In the genomic region with DNA sequence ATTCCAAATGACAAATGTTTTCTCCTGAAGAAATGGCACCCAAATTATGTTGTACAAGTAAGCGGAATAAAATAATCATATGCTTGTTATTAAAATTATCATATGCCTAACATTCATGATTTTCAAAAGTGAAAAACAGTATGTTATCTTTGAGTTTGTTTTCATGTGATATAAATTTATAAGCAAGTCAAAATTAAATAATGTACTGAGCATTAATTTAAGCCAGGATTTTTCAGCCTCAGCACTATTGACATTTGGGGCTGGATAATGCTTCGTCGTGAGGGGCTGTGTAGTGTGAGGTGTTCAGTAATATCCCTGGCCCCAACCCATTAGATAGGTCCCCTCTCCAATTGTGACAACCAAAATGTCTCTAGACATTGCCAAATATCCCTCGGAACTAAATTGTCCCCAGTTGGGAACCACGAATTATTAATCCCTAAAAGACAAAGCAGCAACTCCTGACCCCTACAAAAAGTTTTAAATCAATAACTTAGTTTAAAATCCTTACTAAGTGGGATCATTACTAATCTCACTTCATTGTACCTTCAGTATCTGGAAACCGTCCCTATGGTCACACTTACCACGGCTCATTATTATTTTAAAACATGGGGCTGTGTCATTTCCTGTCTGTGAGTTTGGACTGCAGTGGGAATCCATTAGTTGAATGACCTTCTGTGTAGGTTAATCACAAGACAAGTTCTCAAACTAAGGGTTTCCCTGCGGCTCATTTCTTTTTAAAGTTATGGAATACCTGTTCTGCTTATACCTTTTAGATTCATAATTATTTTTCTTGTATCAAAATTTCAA, we compare ENCODE assay signal across 1 cellular context.
TF ChIP-seq lines count a peak whose summit lies in the region.

No MANE protein-coding gene starts in this region.

TF ChIP-seq in K562, 482 proteins besides CTCF, POLR2A, EP300 and RAD21 (continued from another document):
- TF ChIP-seq, protein P1, sequence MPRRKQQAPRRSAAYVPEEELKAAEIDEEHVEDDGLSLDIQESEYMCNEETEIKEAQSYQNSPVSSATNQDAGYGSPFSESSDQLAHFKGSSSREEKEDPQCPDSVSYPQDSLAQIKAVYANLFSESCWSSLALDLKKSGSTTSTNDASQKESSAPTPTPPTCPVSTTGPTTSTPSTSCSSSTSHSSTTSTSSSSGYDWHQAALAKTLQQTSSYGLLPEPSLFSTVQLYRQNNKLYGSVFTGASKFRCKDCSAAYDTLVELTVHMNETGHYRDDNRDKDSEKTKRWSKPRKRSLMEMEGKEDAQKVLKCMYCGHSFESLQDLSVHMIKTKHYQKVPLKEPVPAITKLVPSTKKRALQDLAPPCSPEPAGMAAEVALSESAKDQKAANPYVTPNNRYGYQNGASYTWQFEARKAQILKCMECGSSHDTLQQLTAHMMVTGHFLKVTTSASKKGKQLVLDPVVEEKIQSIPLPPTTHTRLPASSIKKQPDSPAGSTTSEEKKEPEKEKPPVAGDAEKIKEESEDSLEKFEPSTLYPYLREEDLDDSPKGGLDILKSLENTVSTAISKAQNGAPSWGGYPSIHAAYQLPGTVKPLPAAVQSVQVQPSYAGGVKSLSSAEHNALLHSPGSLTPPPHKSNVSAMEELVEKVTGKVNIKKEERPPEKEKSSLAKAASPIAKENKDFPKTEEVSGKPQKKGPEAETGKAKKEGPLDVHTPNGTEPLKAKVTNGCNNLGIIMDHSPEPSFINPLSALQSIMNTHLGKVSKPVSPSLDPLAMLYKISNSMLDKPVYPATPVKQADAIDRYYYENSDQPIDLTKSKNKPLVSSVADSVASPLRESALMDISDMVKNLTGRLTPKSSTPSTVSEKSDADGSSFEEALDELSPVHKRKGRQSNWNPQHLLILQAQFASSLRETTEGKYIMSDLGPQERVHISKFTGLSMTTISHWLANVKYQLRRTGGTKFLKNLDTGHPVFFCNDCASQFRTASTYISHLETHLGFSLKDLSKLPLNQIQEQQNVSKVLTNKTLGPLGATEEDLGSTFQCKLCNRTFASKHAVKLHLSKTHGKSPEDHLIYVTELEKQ (CRISPR knock-in tag; IDR thresholded peaks at IDR 0.05): no peak
- TF ChIP-seq CEBPB (tag; IDR thresholded peaks at IDR 0.05) (0 out of 2 replicates have a peak, but pooled peaks have one; percentile 25), SMARCA5 (IDR thresholded peaks at IDR 0.05) (no peak), SRSF1 (IDR thresholded peaks at IDR 0.05; ENCODE audit: low read depth, low read length) (0 out of 2 replicates have a peak, but pooled peaks have one; percentile 30), PURB (CRISPR knock-in tag; IDR thresholded peaks at IDR 0.05; ENCODE audit: low read depth) (no peak), ZNF134 (CRISPR knock-in tag; conservative IDR thresholded peaks at IDR 0.05) (0 out of 2 replicates have a peak, but pooled peaks have one; percentile 36), DPF2 (IDR thresholded peaks at IDR 0.05) (0 out of 2 replicates have a peak, but pooled peaks have one; percentile 13), ZNF589 (CRISPR knock-in tag; IDR thresholded peaks at IDR 0.05; ENCODE audit: low read depth) (peak; percentile 70; the same call in 1 of the 2 replicates), MTA3 (IDR thresholded peaks at IDR 0.05; ENCODE audit: borderline replicate concordance) (no peak), HDAC3 (IDR thresholded peaks at IDR 0.05; ENCODE audit: borderline replicate concordance, partially characterized antibody) (no peak), FOSL1 (tag; conservative IDR thresholded peaks at IDR 0.05) (no peak)
- TF ChIP-seq, protein P2, sequence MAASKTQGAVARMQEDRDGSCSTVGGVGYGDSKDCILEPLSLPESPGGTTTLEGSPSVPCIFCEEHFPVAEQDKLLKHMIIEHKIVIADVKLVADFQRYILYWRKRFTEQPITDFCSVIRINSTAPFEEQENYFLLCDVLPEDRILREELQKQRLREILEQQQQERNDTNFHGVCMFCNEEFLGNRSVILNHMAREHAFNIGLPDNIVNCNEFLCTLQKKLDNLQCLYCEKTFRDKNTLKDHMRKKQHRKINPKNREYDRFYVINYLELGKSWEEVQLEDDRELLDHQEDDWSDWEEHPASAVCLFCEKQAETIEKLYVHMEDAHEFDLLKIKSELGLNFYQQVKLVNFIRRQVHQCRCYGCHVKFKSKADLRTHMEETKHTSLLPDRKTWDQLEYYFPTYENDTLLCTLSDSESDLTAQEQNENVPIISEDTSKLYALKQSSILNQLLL (CRISPR knock-in tag; IDR thresholded peaks at IDR 0.05; ENCODE audit: borderline replicate concordance): no peak
- TF ChIP-seq, protein P3, sequence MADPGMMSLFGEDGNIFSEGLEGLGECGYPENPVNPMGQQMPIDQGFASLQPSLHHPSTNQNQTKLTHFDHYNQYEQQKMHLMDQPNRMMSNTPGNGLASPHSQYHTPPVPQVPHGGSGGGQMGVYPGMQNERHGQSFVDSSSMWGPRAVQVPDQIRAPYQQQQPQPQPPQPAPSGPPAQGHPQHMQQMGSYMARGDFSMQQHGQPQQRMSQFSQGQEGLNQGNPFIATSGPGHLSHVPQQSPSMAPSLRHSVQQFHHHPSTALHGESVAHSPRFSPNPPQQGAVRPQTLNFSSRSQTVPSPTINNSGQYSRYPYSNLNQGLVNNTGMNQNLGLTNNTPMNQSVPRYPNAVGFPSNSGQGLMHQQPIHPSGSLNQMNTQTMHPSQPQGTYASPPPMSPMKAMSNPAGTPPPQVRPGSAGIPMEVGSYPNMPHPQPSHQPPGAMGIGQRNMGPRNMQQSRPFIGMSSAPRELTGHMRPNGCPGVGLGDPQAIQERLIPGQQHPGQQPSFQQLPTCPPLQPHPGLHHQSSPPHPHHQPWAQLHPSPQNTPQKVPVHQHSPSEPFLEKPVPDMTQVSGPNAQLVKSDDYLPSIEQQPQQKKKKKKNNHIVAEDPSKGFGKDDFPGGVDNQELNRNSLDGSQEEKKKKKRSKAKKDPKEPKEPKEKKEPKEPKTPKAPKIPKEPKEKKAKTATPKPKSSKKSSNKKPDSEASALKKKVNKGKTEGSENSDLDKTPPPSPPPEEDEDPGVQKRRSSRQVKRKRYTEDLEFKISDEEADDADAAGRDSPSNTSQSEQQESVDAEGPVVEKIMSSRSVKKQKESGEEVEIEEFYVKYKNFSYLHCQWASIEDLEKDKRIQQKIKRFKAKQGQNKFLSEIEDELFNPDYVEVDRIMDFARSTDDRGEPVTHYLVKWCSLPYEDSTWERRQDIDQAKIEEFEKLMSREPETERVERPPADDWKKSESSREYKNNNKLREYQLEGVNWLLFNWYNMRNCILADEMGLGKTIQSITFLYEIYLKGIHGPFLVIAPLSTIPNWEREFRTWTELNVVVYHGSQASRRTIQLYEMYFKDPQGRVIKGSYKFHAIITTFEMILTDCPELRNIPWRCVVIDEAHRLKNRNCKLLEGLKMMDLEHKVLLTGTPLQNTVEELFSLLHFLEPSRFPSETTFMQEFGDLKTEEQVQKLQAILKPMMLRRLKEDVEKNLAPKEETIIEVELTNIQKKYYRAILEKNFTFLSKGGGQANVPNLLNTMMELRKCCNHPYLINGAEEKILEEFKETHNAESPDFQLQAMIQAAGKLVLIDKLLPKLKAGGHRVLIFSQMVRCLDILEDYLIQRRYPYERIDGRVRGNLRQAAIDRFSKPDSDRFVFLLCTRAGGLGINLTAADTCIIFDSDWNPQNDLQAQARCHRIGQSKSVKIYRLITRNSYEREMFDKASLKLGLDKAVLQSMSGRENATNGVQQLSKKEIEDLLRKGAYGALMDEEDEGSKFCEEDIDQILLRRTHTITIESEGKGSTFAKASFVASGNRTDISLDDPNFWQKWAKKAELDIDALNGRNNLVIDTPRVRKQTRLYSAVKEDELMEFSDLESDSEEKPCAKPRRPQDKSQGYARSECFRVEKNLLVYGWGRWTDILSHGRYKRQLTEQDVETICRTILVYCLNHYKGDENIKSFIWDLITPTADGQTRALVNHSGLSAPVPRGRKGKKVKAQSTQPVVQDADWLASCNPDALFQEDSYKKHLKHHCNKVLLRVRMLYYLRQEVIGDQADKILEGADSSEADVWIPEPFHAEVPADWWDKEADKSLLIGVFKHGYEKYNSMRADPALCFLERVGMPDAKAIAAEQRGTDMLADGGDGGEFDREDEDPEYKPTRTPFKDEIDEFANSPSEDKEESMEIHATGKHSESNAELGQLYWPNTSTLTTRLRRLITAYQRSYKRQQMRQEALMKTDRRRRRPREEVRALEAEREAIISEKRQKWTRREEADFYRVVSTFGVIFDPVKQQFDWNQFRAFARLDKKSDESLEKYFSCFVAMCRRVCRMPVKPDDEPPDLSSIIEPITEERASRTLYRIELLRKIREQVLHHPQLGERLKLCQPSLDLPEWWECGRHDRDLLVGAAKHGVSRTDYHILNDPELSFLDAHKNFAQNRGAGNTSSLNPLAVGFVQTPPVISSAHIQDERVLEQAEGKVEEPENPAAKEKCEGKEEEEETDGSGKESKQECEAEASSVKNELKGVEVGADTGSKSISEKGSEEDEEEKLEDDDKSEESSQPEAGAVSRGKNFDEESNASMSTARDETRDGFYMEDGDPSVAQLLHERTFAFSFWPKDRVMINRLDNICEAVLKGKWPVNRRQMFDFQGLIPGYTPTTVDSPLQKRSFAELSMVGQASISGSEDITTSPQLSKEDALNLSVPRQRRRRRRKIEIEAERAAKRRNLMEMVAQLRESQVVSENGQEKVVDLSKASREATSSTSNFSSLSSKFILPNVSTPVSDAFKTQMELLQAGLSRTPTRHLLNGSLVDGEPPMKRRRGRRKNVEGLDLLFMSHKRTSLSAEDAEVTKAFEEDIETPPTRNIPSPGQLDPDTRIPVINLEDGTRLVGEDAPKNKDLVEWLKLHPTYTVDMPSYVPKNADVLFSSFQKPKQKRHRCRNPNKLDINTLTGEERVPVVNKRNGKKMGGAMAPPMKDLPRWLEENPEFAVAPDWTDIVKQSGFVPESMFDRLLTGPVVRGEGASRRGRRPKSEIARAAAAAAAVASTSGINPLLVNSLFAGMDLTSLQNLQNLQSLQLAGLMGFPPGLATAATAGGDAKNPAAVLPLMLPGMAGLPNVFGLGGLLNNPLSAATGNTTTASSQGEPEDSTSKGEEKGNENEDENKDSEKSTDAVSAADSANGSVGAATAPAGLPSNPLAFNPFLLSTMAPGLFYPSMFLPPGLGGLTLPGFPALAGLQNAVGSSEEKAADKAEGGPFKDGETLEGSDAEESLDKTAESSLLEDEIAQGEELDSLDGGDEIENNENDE (IDR thresholded peaks at IDR 0.05; ENCODE audit: low read depth, low read length): no peak
- TF ChIP-seq, protein P4, sequence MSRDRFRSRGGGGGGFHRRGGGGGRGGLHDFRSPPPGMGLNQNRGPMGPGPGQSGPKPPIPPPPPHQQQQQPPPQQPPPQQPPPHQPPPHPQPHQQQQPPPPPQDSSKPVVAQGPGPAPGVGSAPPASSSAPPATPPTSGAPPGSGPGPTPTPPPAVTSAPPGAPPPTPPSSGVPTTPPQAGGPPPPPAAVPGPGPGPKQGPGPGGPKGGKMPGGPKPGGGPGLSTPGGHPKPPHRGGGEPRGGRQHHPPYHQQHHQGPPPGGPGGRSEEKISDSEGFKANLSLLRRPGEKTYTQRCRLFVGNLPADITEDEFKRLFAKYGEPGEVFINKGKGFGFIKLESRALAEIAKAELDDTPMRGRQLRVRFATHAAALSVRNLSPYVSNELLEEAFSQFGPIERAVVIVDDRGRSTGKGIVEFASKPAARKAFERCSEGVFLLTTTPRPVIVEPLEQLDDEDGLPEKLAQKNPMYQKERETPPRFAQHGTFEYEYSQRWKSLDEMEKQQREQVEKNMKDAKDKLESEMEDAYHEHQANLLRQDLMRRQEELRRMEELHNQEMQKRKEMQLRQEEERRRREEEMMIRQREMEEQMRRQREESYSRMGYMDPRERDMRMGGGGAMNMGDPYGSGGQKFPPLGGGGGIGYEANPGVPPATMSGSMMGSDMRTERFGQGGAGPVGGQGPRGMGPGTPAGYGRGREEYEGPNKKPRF (IDR thresholded peaks at IDR 0.05; ENCODE audit: low read depth, low read length): no peak
- TF ChIP-seq, protein P5, sequence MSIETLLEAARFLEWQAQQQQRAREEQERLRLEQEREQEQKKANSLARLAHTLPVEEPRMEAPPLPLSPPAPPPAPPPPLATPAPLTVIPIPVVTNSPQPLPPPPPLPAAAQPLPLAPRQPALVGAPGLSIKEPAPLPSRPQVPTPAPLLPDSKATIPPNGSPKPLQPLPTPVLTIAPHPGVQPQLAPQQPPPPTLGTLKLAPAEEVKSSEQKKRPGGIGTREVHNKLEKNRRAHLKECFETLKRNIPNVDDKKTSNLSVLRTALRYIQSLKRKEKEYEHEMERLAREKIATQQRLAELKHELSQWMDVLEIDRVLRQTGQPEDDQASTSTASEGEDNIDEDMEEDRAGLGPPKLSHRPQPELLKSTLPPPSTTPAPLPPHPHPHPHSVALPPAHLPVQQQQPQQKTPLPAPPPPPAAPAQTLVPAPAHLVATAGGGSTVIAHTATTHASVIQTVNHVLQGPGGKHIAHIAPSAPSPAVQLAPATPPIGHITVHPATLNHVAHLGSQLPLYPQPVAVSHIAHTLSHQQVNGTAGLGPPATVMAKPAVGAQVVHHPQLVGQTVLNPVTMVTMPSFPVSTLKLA (conservative IDR thresholded peaks at IDR 0.05): no peak; a peak in 1 of 4 replicates
- TF ChIP-seq, protein P6, sequence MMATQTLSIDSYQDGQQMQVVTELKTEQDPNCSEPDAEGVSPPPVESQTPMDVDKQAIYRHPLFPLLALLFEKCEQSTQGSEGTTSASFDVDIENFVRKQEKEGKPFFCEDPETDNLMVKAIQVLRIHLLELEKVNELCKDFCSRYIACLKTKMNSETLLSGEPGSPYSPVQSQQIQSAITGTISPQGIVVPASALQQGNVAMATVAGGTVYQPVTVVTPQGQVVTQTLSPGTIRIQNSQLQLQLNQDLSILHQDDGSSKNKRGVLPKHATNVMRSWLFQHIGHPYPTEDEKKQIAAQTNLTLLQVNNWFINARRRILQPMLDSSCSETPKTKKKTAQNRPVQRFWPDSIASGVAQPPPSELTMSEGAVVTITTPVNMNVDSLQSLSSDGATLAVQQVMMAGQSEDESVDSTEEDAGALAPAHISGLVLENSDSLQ (IDR thresholded peaks at IDR 0.05): 0 out of 2 replicates have a peak, but pooled peaks have one; percentile 16
